Comparison of ENCODE assay signal across 17 cellular contexts in the genomic region with DNA sequence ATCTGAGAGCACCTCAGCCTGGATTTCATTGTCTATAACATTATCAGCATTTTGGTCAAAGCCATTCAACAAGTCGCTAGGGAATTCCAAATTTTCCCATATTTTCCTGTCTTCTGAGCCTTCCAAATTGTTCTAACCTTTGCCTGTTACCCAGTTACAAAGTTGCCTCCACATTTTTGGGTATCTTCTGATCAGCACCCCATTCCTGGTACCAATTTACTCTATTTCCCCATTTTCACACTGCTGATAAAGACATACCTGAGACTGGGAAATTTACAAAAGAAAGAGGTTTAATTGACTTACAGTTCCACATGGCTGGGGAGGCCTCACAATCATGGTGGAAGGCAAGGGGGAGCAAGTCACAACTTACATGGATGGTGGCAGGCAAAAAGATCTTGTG. TPM values are rescaled to one million over a fixed set of nuclear protein-coding genes. Genes with fewer than 3 reads are reported as not detected.
"Had no signal": no experiment of that assay in that cellular context is flagged by ENCODE, and none has a peak within 500 bp of the region (broad histone marks: within the 10 kb centered on the region; RNA-seq: fewer than 3 reads in every experiment).

No MANE protein-coding gene starts in this region.

RNA-seq across cellular contexts. Expression of a gene that starts 27.0 kb away (rescaled TPM):
- total RNA-seq: activated naive CD8-positive, alpha-beta T cell treated with anti-CD3 and anti-CD28 coated beads for 36 hours; activated naive CD8-positive, alpha-beta T cell treated with anti-CD3 and anti-CD28 coated beads, Interleukin-2, amount 10 ng/mL, durations not matched to agents 7 days and 5 days; activated T-cell treated with anti-CD3 and anti-CD28 coated beads, Interleukin-2, amount 50 U/mL, for 4 hours; activated T-cell treated with anti-CD3 and anti-CD28 coated beads, Interleukin-2, amount 50 U/mL, for 72 hours; activated T-helper 1 cell treated with anti-CD3 and anti-CD28 coated beads, Interleukin-12 subunit alpha, Interleukin-12 subunit beta, Interleukin-2, Interleukin-4 antibody, amounts not matched to agents 30 ng/mL and 10 ng/mL and 1 ng/mL, durations not matched to agents 14 hours and 24 hours and 36 hours; activated T-helper 17 cell treated with anti-CD3 and anti-CD28 coated beads, Interleukin-2, amount 50 U/mL, for 72 hours; activated T-helper 2 cell treated with anti-CD3 and anti-CD28 coated beads, Interferon-gamma antibody, Interleukin-2, Interleukin-4, amounts not matched to agents 10 μg/mL and 5 μg/mL and 100 μg/mL, durations not matched to agents 14 hours and 24 hours and 36 hours; ascending aorta; astrocyte; body of pancreas; bronchial epithelial cell; cardiac muscle cell; cerebellum; chondrocyte had no signal
- polyA plus RNA-seq: cardiac muscle cell had no signal

RNA-seq across cellular contexts. Expression of a gene that starts 41.0 kb away (rescaled TPM):
- total RNA-seq: activated naive CD4-positive, alpha-beta T cell treated with anti-CD3 and anti-CD28 coated beads, Interleukin-2, amount 50 U/mL, for 72 hours; activated T-cell treated with anti-CD3 and anti-CD28 coated beads, Interleukin-2, amount 50 U/mL, for 72 hours; activated T-helper 1 cell treated with anti-CD3 and anti-CD28 coated beads, Interleukin-12 subunit alpha, Interleukin-12 subunit beta, Interleukin-2, Interleukin-4 antibody, amounts not matched to agents 30 ng/mL and 10 ng/mL and 1 ng/mL, durations not matched to agents 14 hours and 24 hours and 36 hours; adrenal gland; ascending aorta; astrocyte; body of pancreas; bronchial epithelial cell; cardiac muscle cell; cerebellum; chondrocyte had no signal
- polyA plus RNA-seq: adrenal gland, aorta, cardiac muscle cell had no signal
